In the genomic region with DNA sequence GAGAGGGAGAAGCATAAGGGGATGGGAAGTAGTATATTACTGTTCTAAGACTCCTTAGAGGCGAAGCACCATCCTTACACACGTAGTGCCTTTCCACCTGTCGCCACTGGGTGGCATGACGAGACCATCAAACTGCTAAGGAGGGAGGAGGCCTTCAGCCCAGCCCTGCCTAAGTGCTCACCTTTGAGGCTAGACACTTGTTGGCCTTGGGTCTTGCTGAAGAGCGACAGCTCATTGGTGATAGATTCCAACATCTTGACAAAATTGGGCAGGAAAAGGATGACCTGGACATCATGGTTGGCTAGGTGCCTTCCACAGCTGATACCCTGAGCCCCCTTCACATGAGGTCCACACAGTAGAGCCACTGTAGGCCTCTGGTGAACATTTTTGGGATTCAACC, we compare ENCODE assay signal across 1 cellular context.
A peak's percentile ranks its signal among the peaks of the same experiment; 100 is the strongest.
TF ChIP-seq lines count a peak whose summit lies in the region.

No MANE protein-coding gene starts in this region.

TF ChIP-seq in HEK293, 187 proteins besides CTCF, POLR2A, EP300 and RAD21 (continued from another document):
- TF ChIP-seq, protein P1, sequence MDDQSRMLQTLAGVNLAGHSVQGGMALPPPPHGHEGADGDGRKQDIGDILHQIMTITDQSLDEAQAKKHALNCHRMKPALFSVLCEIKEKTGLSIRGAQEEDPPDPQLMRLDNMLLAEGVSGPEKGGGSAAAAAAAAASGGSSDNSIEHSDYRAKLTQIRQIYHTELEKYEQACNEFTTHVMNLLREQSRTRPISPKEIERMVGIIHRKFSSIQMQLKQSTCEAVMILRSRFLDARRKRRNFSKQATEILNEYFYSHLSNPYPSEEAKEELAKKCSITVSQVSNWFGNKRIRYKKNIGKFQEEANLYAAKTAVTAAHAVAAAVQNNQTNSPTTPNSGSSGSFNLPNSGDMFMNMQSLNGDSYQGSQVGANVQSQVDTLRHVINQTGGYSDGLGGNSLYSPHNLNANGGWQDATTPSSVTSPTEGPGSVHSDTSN (CRISPR knock-in tag; IDR thresholded peaks at IDR 0.05): 0 out of 2 replicates have a peak, but pooled peaks have one; percentile 37
- TF ChIP-seq, protein P2, sequence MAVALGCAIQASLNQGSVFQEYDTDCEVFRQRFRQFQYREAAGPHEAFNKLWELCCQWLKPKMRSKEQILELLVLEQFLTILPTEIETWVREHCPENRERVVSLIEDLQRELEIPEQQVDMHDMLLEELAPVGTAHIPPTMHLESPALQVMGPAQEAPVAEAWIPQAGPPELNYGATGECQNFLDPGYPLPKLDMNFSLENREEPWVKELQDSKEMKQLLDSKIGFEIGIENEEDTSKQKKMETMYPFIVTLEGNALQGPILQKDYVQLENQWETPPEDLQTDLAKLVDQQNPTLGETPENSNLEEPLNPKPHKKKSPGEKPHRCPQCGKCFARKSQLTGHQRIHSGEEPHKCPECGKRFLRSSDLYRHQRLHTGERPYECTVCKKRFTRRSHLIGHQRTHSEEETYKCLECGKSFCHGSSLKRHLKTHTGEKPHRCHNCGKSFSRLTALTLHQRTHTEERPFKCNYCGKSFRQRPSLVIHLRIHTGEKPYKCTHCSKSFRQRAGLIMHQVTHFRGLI (tag by site-specific recombination; IDR thresholded peaks at IDR 0.05): peak; percentile 85
- no peak for TF ChIP-seq ZEB2 (tag by site-specific recombination; IDR thresholded peaks at IDR 0.05)
- peak; percentile 99 for TF ChIP-seq SCRT2 (tag by site-specific recombination; IDR thresholded peaks at IDR 0.05)
- TF ChIP-seq ZNF660 (tag by site-specific recombination; IDR thresholded peaks at IDR 0.05): peak; percentile 45
- peak; percentile 99 for TF ChIP-seq SCRT1 (tag by site-specific recombination; IDR thresholded peaks at IDR 0.05; ENCODE audit: borderline replicate concordance)
- peak; percentile 94 for TF ChIP-seq ZNF654 (tag by site-specific recombination; IDR thresholded peaks at IDR 0.05; ENCODE audit: low read depth)
- TF ChIP-seq ZSCAN30 (tag by site-specific recombination; IDR thresholded peaks at IDR 0.05): peak; percentile 55; the same call in 1 of the 2 replicates
- no peak for TF ChIP-seq GLI4 (tag by site-specific recombination; IDR thresholded peaks at IDR 0.05)
- TF ChIP-seq ZNF2 (tag by site-specific recombination; IDR thresholded peaks at IDR 0.05): peak; percentile 87; the same call in 1 of the 2 replicates
